In the genomic region with DNA sequence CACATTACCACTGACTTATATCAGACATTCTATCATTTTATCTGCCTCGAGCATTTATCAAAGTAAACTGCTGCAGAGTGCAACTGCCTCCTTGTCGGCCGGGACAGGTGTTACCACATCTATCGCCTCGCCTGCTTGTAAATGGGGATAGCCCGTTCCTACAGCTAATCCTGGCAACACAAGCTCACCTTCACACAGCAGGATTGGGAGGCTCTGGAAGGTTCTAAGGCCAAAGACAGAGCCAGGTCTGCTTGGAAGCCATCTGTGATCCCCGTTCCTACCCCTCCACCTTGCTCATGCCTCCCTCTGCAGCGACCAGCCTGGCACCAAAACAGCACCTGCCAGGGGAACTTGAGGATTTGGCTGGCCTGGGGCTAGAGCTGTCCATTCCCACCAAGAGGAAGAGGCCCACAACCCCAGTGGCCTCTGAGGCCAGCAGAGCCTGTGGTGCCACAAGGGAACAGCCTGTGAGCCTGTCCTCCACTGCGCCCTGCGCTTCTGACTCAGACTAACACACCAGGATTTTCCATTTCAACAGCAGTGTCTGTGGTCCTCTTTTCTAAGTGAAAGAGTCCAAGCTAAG, we compare ENCODE assay signal across 14 cellular contexts.
A peak's percentile ranks its signal among the peaks of the same experiment; 100 is the strongest.
DNase-seq lines count a peak whose midpoint lies in the region; ATAC-seq and TF ChIP-seq lines count a peak whose summit lies in the region.
"Had no signal": no experiment of that assay in that cellular context is flagged by ENCODE, and none has a peak within 500 bp of the region (broad histone marks: within the 10 kb centered on the region; RNA-seq: fewer than 3 reads in every experiment).

No MANE protein-coding gene starts in this region.

- H3K9me3 Mint-ChIP-seq in activated naive CD8-positive, alpha-beta T cell (ENCODE audit: low read depth), result no peaks in the 10 kb centered on the region
- H3K9me3 Mint-ChIP-seq in activated naive CD8-positive, alpha-beta T cell treated with anti-CD3 and anti-CD28 coated beads, Interleukin-2, amount 50 U/mL, for 24 hours, result no peaks in the 10 kb centered on the region
- H3K9me3 Mint-ChIP-seq in endodermal cell (no peaks in the 10 kb centered on the region), GM23338 (no peaks in the 10 kb centered on the region)
- H3K9me3 Mint-ChIP-seq: H9 had no signal

- H3K4me3 ChIP-seq in endodermal cell (ENCODE audit: low read length), result no peak overlapping the region
- no peak overlapping the region for H3K4me3 ChIP-seq in osteoblast (ENCODE audit: insufficient read depth, low read length)
- no peak overlapping the region for H3K4me3 ChIP-seq in GM23338
- H3K4me3 ChIP-seq: BLaER1 treated with 17β-estradiol and CSF1 and Interleukin-3, amounts not matched to agents 10 nM and 100 nM had no signal

- WGBS in endodermal cell (ENCODE audit: insufficient coverage in 1 of 2, insufficient read length in 1 of 2), 2 experiments, result 92 to 98% methylated on average over 7 to 10 of the region's 10 CpGs

- no peak overlapping the region for H3K27ac Mint-ChIP-seq in activated naive CD8-positive, alpha-beta T cell
- no peak overlapping the region for H3K27ac Mint-ChIP-seq in activated naive CD8-positive, alpha-beta T cell treated with anti-CD3 and anti-CD28 coated beads, Interleukin-2, amount 50 U/mL, for 24 hours
- no peak overlapping the region for H3K27ac Mint-ChIP-seq in endodermal cell
- no peak overlapping the region for H3K27ac Mint-ChIP-seq in GM23338
- H3K27ac Mint-ChIP-seq: CD4-positive, CD25-positive, alpha-beta regulatory T cell; H9 had no signal

- H3K9ac ChIP-seq in endodermal cell (ENCODE audit: extremely low read depth, low read length, poor library complexity, severe bottlenecking), result no peak overlapping the region
- H3K9ac ChIP-seq: BLaER1 treated with 17β-estradiol and CSF1 and Interleukin-3, amounts not matched to agents 10 nM and 100 nM had no signal

- H3K9me3 ChIP-seq in endodermal cell (ENCODE audit: control insufficient read depth, low read length), result no peaks in the 10 kb centered on the region
- no peaks in the 10 kb centered on the region for H3K9me3 ChIP-seq in osteoblast (ENCODE audit: low read depth, low read length)
- H3K9me3 ChIP-seq: BLaER1 treated with 17β-estradiol and CSF1 and Interleukin-3, amounts not matched to agents 10 nM and 100 nM had no signal

- DNase-seq in activated naive CD8-positive, alpha-beta T cell treated with anti-CD3 and anti-CD28 coated beads, Interleukin-2, amount 50 U/mL, for 24 hours, result no peak
- DNase-seq in endodermal cell (peak; percentile 35), osteoblast (ENCODE audit: insufficient read length, low spot score, missing footprints) (peak; percentile 46), GM23338 (ENCODE audit: low spot score) (no peak)
- no peak for DNase-seq in activated CD4-positive, alpha-beta T cell treated with anti-CD3 and anti-CD28 coated beads, Interleukin-2, amount 50 U/mL, for 1 hour
- DNase-seq: ACHN; CD4-positive, CD25-positive, alpha-beta regulatory T cell; DMS53; GOT3; H9; IMR-90 had no signal

- no peaks in the 10 kb centered on the region for H4K20me1 ChIP-seq in osteoblast (ENCODE audit: insufficient read depth, low read length)
- no peaks in the 10 kb centered on the region; the same call in 1 of the 2 replicates for H4K20me1 ChIP-seq in GM23338 (replicated peaks; ENCODE audit: insufficient read depth)

- H3K4me1 ChIP-seq in endodermal cell (ENCODE audit: control insufficient read depth, insufficient read depth, low read length), result no peaks in the 10 kb centered on the region
- H3K4me1 ChIP-seq in osteoblast (ENCODE audit: insufficient read depth, low read length), result peaks cover 12% of the 10 kb centered on the region
- no peaks in the 10 kb centered on the region for H3K4me1 ChIP-seq in GM23338 (ENCODE audit: insufficient read depth)

- H2AFZ ChIP-seq in osteoblast (ENCODE audit: low read length) (no peak overlapping the region), GM23338 (no peak overlapping the region)

- peaks cover 55% of the 10 kb centered on the region for H3K27me3 Mint-ChIP-seq in activated naive CD8-positive, alpha-beta T cell
- H3K27me3 Mint-ChIP-seq in activated naive CD8-positive, alpha-beta T cell treated with anti-CD3 and anti-CD28 coated beads, Interleukin-2, amount 50 U/mL, for 24 hours, result peaks cover 86% of the 10 kb centered on the region
- no peaks in the 10 kb centered on the region for H3K27me3 Mint-ChIP-seq in endodermal cell (ENCODE audit: insufficient read depth)
- H3K27me3 Mint-ChIP-seq in GM23338 (ENCODE audit: insufficient read depth, low read depth, poor library complexity), result no peaks in the 10 kb centered on the region

- H3K36me3 Mint-ChIP-seq in activated naive CD8-positive, alpha-beta T cell, result no peaks in the 10 kb centered on the region
- H3K36me3 Mint-ChIP-seq in activated naive CD8-positive, alpha-beta T cell treated with anti-CD3 and anti-CD28 coated beads, Interleukin-2, amount 50 U/mL, for 24 hours (ENCODE audit: low read depth), result no peaks in the 10 kb centered on the region
- no peaks in the 10 kb centered on the region for H3K36me3 Mint-ChIP-seq in endodermal cell (ENCODE audit: low read depth)
- H3K36me3 Mint-ChIP-seq in GM23338 (ENCODE audit: low read depth), result no peaks in the 10 kb centered on the region
- H3K36me3 Mint-ChIP-seq: CD4-positive, CD25-positive, alpha-beta regulatory T cell had no signal

- no peaks in the 10 kb centered on the region for H3F3A ChIP-seq in GM23338 (replicated peaks; ENCODE audit: low read depth)

- H3K4me3 Mint-ChIP-seq in activated naive CD8-positive, alpha-beta T cell, result peak overlapping the region; percentile 20
- no peak overlapping the region for H3K4me3 Mint-ChIP-seq in activated naive CD8-positive, alpha-beta T cell treated with anti-CD3 and anti-CD28 coated beads, Interleukin-2, amount 50 U/mL, for 24 hours
- H3K4me3 Mint-ChIP-seq in endodermal cell, result no peak overlapping the region
- no peak overlapping the region for H3K4me3 Mint-ChIP-seq in GM23338
- H3K4me3 Mint-ChIP-seq: CD4-positive, CD25-positive, alpha-beta regulatory T cell; H9 had no signal

- no peaks in the 10 kb centered on the region for H3K79me2 ChIP-seq in osteoblast (ENCODE audit: insufficient read depth, low read length)
- H3K79me2 ChIP-seq in GM23338 (replicated peaks; ENCODE audit: insufficient read depth), result no peaks in the 10 kb centered on the region

- H3K27me3 ChIP-seq in endodermal cell (ENCODE audit: control insufficient read depth, insufficient read depth, low read length, poor library complexity, severe bottlenecking) (no peaks in the 10 kb centered on the region), osteoblast (ENCODE audit: insufficient read depth, low read length) (peaks cover 10% of the 10 kb centered on the region), GM23338 (ENCODE audit: insufficient read depth) (no peaks in the 10 kb centered on the region)

- TF ChIP-seq CTCF in endodermal cell (conservative IDR thresholded peaks at IDR 0.05), result no peak
- TF ChIP-seq CTCF in osteoblast (IDR thresholded peaks at IDR 0.05; ENCODE audit: extremely low read depth, low read depth, low read length), result no peak
- TF ChIP-seq CTCF in GM23338 (conservative IDR thresholded peaks at IDR 0.05; ENCODE audit: low read depth in 2 of 2), result no peak

- H3K36me3 ChIP-seq in endodermal cell (ENCODE audit: control insufficient read depth, insufficient read depth, low read length), result no peaks in the 10 kb centered on the region
- no peaks in the 10 kb centered on the region for H3K36me3 ChIP-seq in osteoblast (ENCODE audit: insufficient read depth, low read length)
- H3K36me3 ChIP-seq in GM23338 (ENCODE audit: insufficient read depth), result no peaks in the 10 kb centered on the region
- H3K36me3 ChIP-seq: BLaER1 treated with 17β-estradiol and CSF1 and Interleukin-3, amounts not matched to agents 10 nM and 100 nM had no signal

- H3K27ac ChIP-seq in endodermal cell (ENCODE audit: low read depth, low read length), result no peak overlapping the region
- no peak overlapping the region for H3K27ac ChIP-seq in osteoblast (ENCODE audit: low read depth, low read length)
- H3K27ac ChIP-seq in GM23338 (ENCODE audit: low read depth), result no peak overlapping the region
- H3K27ac ChIP-seq: BLaER1 treated with 17β-estradiol and CSF1 and Interleukin-3, amounts not matched to agents 10 nM and 100 nM had no signal

- ATAC-seq in activated naive CD8-positive, alpha-beta T cell treated with anti-CD3 and anti-CD28 coated beads, Interleukin-2, amount 50 U/mL, for 24 hours, result no peak
- ATAC-seq in GM23338 (no peak), GM21723 (IDR thresholded peaks at IDR 0.05; ENCODE audit: unreplicated experiment) (no peak)

- no peaks in the 10 kb centered on the region for H3K9me2 ChIP-seq in GM23338 (ENCODE audit: insufficient read depth)

- no peak overlapping the region for H3K4me2 ChIP-seq in osteoblast (ENCODE audit: insufficient read depth, low read length)
- H3K4me2 ChIP-seq in GM23338, result no peak overlapping the region
- H3K4me2 ChIP-seq: BLaER1 treated with 17β-estradiol and CSF1 and Interleukin-3, amounts not matched to agents 10 nM and 100 nM had no signal

- peaks cover 35% of the 10 kb centered on the region for H3K4me1 Mint-ChIP-seq in activated naive CD8-positive, alpha-beta T cell (ENCODE audit: low read depth)
- H3K4me1 Mint-ChIP-seq in activated naive CD8-positive, alpha-beta T cell treated with anti-CD3 and anti-CD28 coated beads, Interleukin-2, amount 50 U/mL, for 24 hours, result peaks cover 27% of the 10 kb centered on the region
- H3K4me1 Mint-ChIP-seq in endodermal cell (peaks cover 6% of the 10 kb centered on the region), GM23338 (no peaks in the 10 kb centered on the region)
- H3K4me1 Mint-ChIP-seq: H9 had no signal

Comparison
In these comparisons a context has a peak if more than half of its experiments do, and no peak if none do; other contexts are left out.
1. DNase-seq: peak in endodermal cell (single experiment) and osteoblast (single experiment); none in activated naive CD8-positive, alpha-beta T cell treated with anti-CD3 and anti-CD28 coated beads, Interleukin-2, amount 50 U/mL, for 24 hours (single experiment), activated CD4-positive, alpha-beta T cell treated with anti-CD3 and anti-CD28 coated beads, Interleukin-2, amount 50 U/mL, for 1 hour (single experiment) and GM23338 (single experiment).